ENCODE assay signal across 17 cellular contexts in the genomic region with DNA sequence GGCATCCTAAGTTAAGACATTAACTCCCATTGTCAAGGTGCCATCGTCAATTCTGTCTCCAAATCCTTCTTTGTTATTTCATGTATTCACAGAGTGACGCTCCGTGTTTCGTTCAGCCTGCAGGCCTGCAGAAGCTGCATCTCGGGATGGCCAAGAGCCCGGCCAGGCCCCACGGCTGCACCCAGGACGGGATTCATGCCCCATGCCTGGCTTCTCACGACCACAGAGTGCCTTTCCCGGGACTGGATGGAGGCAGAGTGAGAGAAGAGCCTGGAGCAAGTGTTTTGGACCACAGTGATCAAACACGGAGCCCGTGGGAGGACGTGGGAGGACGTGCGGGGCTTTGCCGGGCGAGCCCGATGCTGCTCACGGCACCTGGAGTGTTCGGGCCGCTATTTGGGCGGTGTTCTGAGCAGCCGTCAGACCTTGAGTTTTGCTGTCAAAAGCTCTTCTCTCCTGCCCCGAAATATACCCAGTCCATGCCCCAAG. TPM values are rescaled to one million over a fixed set of nuclear protein-coding genes. Genes with fewer than 3 reads are reported as not detected.
DNase-seq lines count a peak whose midpoint lies in the region; ATAC-seq and TF ChIP-seq lines count a peak whose summit lies in the region.
"Had no signal": no experiment of that assay in that cellular context is flagged by ENCODE, and none has a peak within 500 bp of the region (broad histone marks: within the 10 kb centered on the region; RNA-seq: fewer than 3 reads in every experiment).

No MANE protein-coding gene starts in this region.

- no peaks in the 10 kb centered on the region for H3K36me3 ChIP-seq in gastroesophageal sphincter
- no peaks in the 10 kb centered on the region for H3K36me3 ChIP-seq in psoas muscle (ENCODE audit: insufficient read depth in 1 of 2, low read depth in 1 of 2)
- H3K36me3 ChIP-seq in uterus: no peaks in the 10 kb centered on the region
- H3K36me3 ChIP-seq: right lobe of liver had no signal

- intact Hi-C loops in psoas muscle (cut with DNase I) (no loop called here), uterus (cut with DNase I; ENCODE audit: low total_unique reads) (no loop called here)

- peak; percentile 8 for ATAC-seq in gastroesophageal sphincter
- no peak for ATAC-seq in psoas muscle
- ATAC-seq in GM19395 (IDR thresholded peaks at IDR 0.05; ENCODE audit: unreplicated experiment): no peak
- ATAC-seq: activated CD4-positive, alpha-beta T cell treated with anti-CD3 and anti-CD28 coated beads for 36 hours had no signal

- no peaks in the 10 kb centered on the region for H3K9me3 Mint-ChIP-seq in immature natural killer cell

- no peak overlapping the region for H3K27ac Mint-ChIP-seq in immature natural killer cell
- H3K27ac Mint-ChIP-seq: activated CD4-positive, alpha-beta T cell treated with anti-CD3 and anti-CD28 coated beads for 36 hours had no signal

- TF ChIP-seq CTCF in gastroesophageal sphincter (IDR thresholded peaks at IDR 0.05) (no peak), psoas muscle (IDR thresholded peaks at IDR 0.05) (no peak), uterus (IDR thresholded peaks at IDR 0.05) (no peak)

- no peaks in the 10 kb centered on the region for H3K4me1 Mint-ChIP-seq in immature natural killer cell
- H3K4me1 Mint-ChIP-seq: activated CD4-positive, alpha-beta T cell treated with anti-CD3 and anti-CD28 coated beads for 36 hours had no signal

- no peaks in the 10 kb centered on the region for H3K36me3 Mint-ChIP-seq in immature natural killer cell

- no peaks in the 10 kb centered on the region for H3K9me3 ChIP-seq in gastroesophageal sphincter
- no peaks in the 10 kb centered on the region for H3K9me3 ChIP-seq in psoas muscle
- H3K9me3 ChIP-seq in uterus: no peaks in the 10 kb centered on the region
- H3K9me3 ChIP-seq: right lobe of liver had no signal

- peak overlapping the region in 3 of 4 donors; percentile 43 to 65 (median 54) for H3K27ac ChIP-seq in gastroesophageal sphincter
- H3K27ac ChIP-seq in psoas muscle: peak overlapping the region; percentile 41
- H3K27ac ChIP-seq in uterus: peak overlapping the region; percentile 69 to 77
- H3K27ac ChIP-seq: C4-2B, right lobe of liver had no signal

- H3K27me3 ChIP-seq in gastroesophageal sphincter: no peaks in the 10 kb centered on the region
- peaks cover 0 to 7% (median 1%) of the 10 kb centered on the region in 3 donors for H3K27me3 ChIP-seq in psoas muscle (ENCODE audit: insufficient read depth in 3 of 3, low read length in 2 of 3)
- H3K27me3 ChIP-seq in uterus: no peaks in the 10 kb centered on the region
- H3K27me3 ChIP-seq: right lobe of liver had no signal

- peak; percentile 38 for DNase-seq in activated CD8-positive, alpha-beta memory T cell treated with anti-CD3 and anti-CD28 coated beads, Interleukin-2, amount 50 U/mL, for 48 hours
- no peak for DNase-seq in activated CD8-positive, alpha-beta memory T cell treated with anti-CD3 and anti-CD28 coated beads for 24 hours
- DNase-seq in psoas muscle (no peak), uterus (no peak), NCI-H2107 (lab: John Stamatoyannopoulos, UW) (no peak), immature natural killer cell (no peak)
- DNase-seq: activated CD4-positive, alpha-beta T cell treated with anti-CD3 and anti-CD28 coated beads for 36 hours; activated gamma-delta T cell treated with Interleukin-2 at 50 U/mL for 16 hours; cortex of kidney; erythroblast; NCI-H2171 treated with DMSO at 0.1 percent for 48 hours; NCI-H774; right lobe of liver; stimulated activated CD4-positive, alpha-beta T cell treated with anti-CD3 and anti-CD28 coated beads, Interleukin-4, amount 100 ng/mL, for 24 hours had no signal

- no peak overlapping the region for H3K4me3 ChIP-seq in gastroesophageal sphincter
- H3K4me3 ChIP-seq in psoas muscle: no peak overlapping the region
- no peak overlapping the region for H3K4me3 ChIP-seq in uterus
- H3K4me3 ChIP-seq: right lobe of liver had no signal

- peaks cover 0 to 7% (median 4%) of the 10 kb centered on the region in 3 donors for H3K27me3 Mint-ChIP-seq in immature natural killer cell (ENCODE audit: low read depth in 3 of 3)

- no peak for TF ChIP-seq EP300 in gastroesophageal sphincter (IDR thresholded peaks at IDR 0.05)

- no peak for TF ChIP-seq POLR2A in gastroesophageal sphincter (IDR thresholded peaks at IDR 0.05)
- no peak for TF ChIP-seq POLR2A in uterus (IDR thresholded peaks at IDR 0.05)

- H3K4me1 ChIP-seq in gastroesophageal sphincter (peaks cover 0 to 20% (median 4%) of the 10 kb centered on the region in 3 donors), psoas muscle (no peaks in the 10 kb centered on the region), uterus (peaks cover 0 to 4% of the 10 kb centered on the region in 2 donors)
- H3K4me1 ChIP-seq: right lobe of liver had no signal

- WGBS in gastroesophageal sphincter (ENCODE audit: low coverage in 1 of 2), 2 donors: 96% methylated on average over 4 of the region's 24 CpGs; no CpG with 5 or more reads in 1 of the 2 donors
- WGBS in psoas muscle, 3 donors: 52 to 74% (median 56%) methylated on average over 24 of the region's 24 CpGs

- no peak overlapping the region for H3K4me3 Mint-ChIP-seq in immature natural killer cell
- H3K4me3 Mint-ChIP-seq: activated CD4-positive, alpha-beta T cell treated with anti-CD3 and anti-CD28 coated beads for 36 hours had no signal

RNA-seq across cellular contexts. Expression of a gene that starts 56.8 kb away (rescaled TPM):
- total RNA-seq in gastroesophageal sphincter: 1,000 to 10,000 TPM in 2 of 4 donors, 100 to 1,000 TPM in 2; 477 to 1,231 (median 878) TPM
- 10 to 100 TPM; 36.1 to 83.0 (median 61.9) TPM for total RNA-seq in psoas muscle
- polyA plus RNA-seq in psoas muscle: 10 to 100 TPM; 29.4 to 32.1 (median 30.4) TPM
- total RNA-seq in uterus: 1,000 to 10,000 TPM in 1 of 4 donors, 100 to 1,000 TPM in 3; 621 to 1,160 (median 804) TPM
- under 1 TPM in 2 of 3 donors, not detected in 1; 0.17 to 0.18 TPM for polyA plus RNA-seq in immature natural killer cell

RNA-seq across cellular contexts. Expression of a gene that starts 59.5 kb away (rescaled TPM):
- total RNA-seq in gastroesophageal sphincter (1,000 to 10,000 TPM in 3 of 4 donors, 100 to 1,000 TPM in 1; 720 to 1,286 (median 1,215) TPM), psoas muscle (100 to 1,000 TPM in 2 of 4 donors, 10 to 100 TPM in 2; 56.2 to 122 (median 90.4) TPM), uterus (1,000 to 10,000 TPM in 2 of 4 donors, 100 to 1,000 TPM in 2; 321 to 1,200 (median 948) TPM)
- polyA plus RNA-seq in psoas muscle (10 to 100 TPM; 29.8 to 58.8 (median 47.1) TPM), immature natural killer cell (10 to 100 TPM in 2 of 3 donors, 1 to 10 TPM in 1; 4.4 to 46.6 (median 30.6) TPM)

Comparison
In these comparisons a context has a peak if more than half of its experiments do, and no peak if none do; other contexts are left out.
1. RNA of a gene that starts 56.8 kb away (total RNA-seq): 477 to 1,231 TPM in gastroesophageal sphincter and 621 to 1,160 TPM in uterus; 36.1 to 83.0 TPM in psoas muscle; every median in the first group is over 4 times any median in the second.
2. Peak in every context shown above with its lines, with median percentiles within 50 percentile points of each other: H3K27ac ChIP-seq.